21 cellular contexts compared by ENCODE assay signal in genomic region chr12:52630609-52631200, GRCh38. TPM values are rescaled to one million over a fixed set of nuclear protein-coding genes. Genes with fewer than 3 reads are reported as not detected.
DNase-seq lines count a peak whose midpoint lies in the region; ATAC-seq and TF ChIP-seq lines count a peak whose summit lies in the region.
"Had no signal": no experiment of that assay in that cellular context is flagged by ENCODE, and none has a peak within 500 bp of the region (broad histone marks: within the 10 kb centered on the region; RNA-seq: fewer than 3 reads in every experiment).

No MANE protein-coding gene starts in this region.

- CTCF ChIA-PET in MCF 10A (lab: Yijun Ruan, JAX): no interaction called here

- no peaks in the 10 kb centered on the region for H3K9me3 Mint-ChIP-seq in MCF 10A (ENCODE audit: unreplicated experiment)
- no peaks in the 10 kb centered on the region for H3K9me3 Mint-ChIP-seq in effector memory CD8-positive, alpha-beta T cell

- no TSS peak for BruUV-seq in MCF 10A (replicated peaks; lab: Mats Ljungman, UMichigan)

- TF ChIP-seq CTCF in MCF 10A (IDR thresholded peaks at IDR 0.05; ENCODE audit: unreplicated experiment) (no peak), breast epithelium (IDR thresholded peaks at IDR 0.05) (no peak), LNCaP clone FGC (IDR thresholded peaks at IDR 0.05; ENCODE audit: control insufficient read depth, extremely low read depth, insufficient read depth) (no peak)

- no peaks in the 10 kb centered on the region for H3K27me3 ChIP-seq in breast epithelium

- POLR2A ChIA-PET in MCF 10A (lab: Yijun Ruan, JAX): no interaction called here

- ATAC-seq in effector memory CD8-positive, alpha-beta T cell (replicated peaks): no peak
- ATAC-seq in esophagus mucosa: no peak
- ATAC-seq: pancreas had no signal

- no peaks in the 10 kb centered on the region for H3K4me1 ChIP-seq in breast epithelium
- H3K4me1 ChIP-seq: pancreas had no signal

- peaks cover 5% of the 10 kb centered on the region for H3K4me1 Mint-ChIP-seq in MCF 10A (ENCODE audit: insufficient read depth, unreplicated experiment)
- peaks cover 29 to 46% of the 10 kb centered on the region in 2 donors for H3K4me1 Mint-ChIP-seq in effector memory CD8-positive, alpha-beta T cell (ENCODE audit: low read depth in 2 of 2)

- H3K27ac Mint-ChIP-seq in MCF 10A (ENCODE audit: low read depth, unreplicated experiment): no peak overlapping the region
- peak overlapping the region; percentile 13 to 42 for H3K27ac Mint-ChIP-seq in effector memory CD8-positive, alpha-beta T cell

- H3K27me3 Mint-ChIP-seq in MCF 10A (ENCODE audit: insufficient read depth, unreplicated experiment): peaks cover 55% of the 10 kb centered on the region
- H3K27me3 Mint-ChIP-seq in effector memory CD8-positive, alpha-beta T cell: peaks cover 0 to 40% of the 10 kb centered on the region in 2 donors

- H3K36me3 ChIP-seq in breast epithelium: no peaks in the 10 kb centered on the region
- H3K36me3 ChIP-seq: pancreas, WERI-Rb-1 had no signal

- H3K4me3 ChIP-seq in breast epithelium (no peak overlapping the region), LNCaP clone FGC (ENCODE audit: low read depth, low read length) (no peak overlapping the region)
- H3K4me3 ChIP-seq: lung, pancreas had no signal

- H3K36me3 Mint-ChIP-seq in MCF 10A (ENCODE audit: insufficient read depth, unreplicated experiment): no peaks in the 10 kb centered on the region
- H3K36me3 Mint-ChIP-seq in effector memory CD8-positive, alpha-beta T cell (ENCODE audit: insufficient read depth): no peaks in the 10 kb centered on the region

- no peak overlapping the region for H3K4me3 Mint-ChIP-seq in MCF 10A (ENCODE audit: unreplicated experiment)
- H3K4me3 Mint-ChIP-seq in effector memory CD8-positive, alpha-beta T cell: peak overlapping the region in 1 of 2 donors; percentile 64

- H3K27ac ChIP-seq in breast epithelium: no peak overlapping the region
- H3K27ac ChIP-seq: pancreas, WERI-Rb-1 had no signal

- intact Hi-C loops in MCF 10A (cut with micrococcal nuclease): no loop called here
- intact Hi-C loops in breast epithelium (cut with DNase I; ENCODE audit: low total_unique reads): no loop called here

- TF ChIP-seq POLR2A in breast epithelium (IDR thresholded peaks at IDR 0.05): no peak

- H3K9me3 ChIP-seq in breast epithelium: no peaks in the 10 kb centered on the region
- H3K9me3 ChIP-seq: pancreas had no signal

- DNase-seq in MCF 10A (ENCODE audit: unreplicated experiment) (peak; percentile 14), breast epithelium (ENCODE audit: low spot score in 2 of 2) (no peak), LNCaP clone FGC (ENCODE audit: low read depth) (peak; percentile 82), ureter (ENCODE audit: low spot score) (peak; percentile 17), DMS 273 treated with DMSO at 0.1 percent for 48 hours (lab: John Stamatoyannopoulos, UW) (no peak)
- DNase-seq in effector memory CD8-positive, alpha-beta T cell: no peak
- DNase-seq: amniotic stem cell; DMS153; glutamatergic neuron; KBM-7; NCI-H1092 treated with DMSO at 0.1 percent for 48 hours; NCI-H510A; pancreas; stimulated activated CD4-positive, alpha-beta T cell treated with anti-CD3 and anti-CD28 coated beads, Interleukin-2, amount 100 ng/mL, for 48 hours; SW 1271; WERI-Rb-1 had no signal

RNA-seq across cellular contexts. Expression of gene KRT73, which starts 12.3 kb away (rescaled TPM):
- total RNA-seq in MCF 10A (2022): not detected in 2 replicates
- total RNA-seq in breast epithelium: not detected
- not detected for total RNA-seq in ureter
- not detected for total RNA-seq in esophagus mucosa
- total RNA-seq: cardiac septum, lung, myocyte, pancreas, subcutaneous adipose tissue had no signal

RNA-seq across cellular contexts. Expression of gene KRT2, which starts 21.3 kb away (rescaled TPM):
- total RNA-seq in MCF 10A (2022): not detected in 2 replicates
- total RNA-seq in breast epithelium: not detected
- total RNA-seq in ureter: not detected
- not detected for total RNA-seq in esophagus mucosa
- total RNA-seq: cardiac septum, lung, myocyte, pancreas, subcutaneous adipose tissue had no signal

RNA-seq across cellular contexts. Expression of gene KRT72, which starts 29.4 kb away (rescaled TPM):
- not detected in 2 replicates for total RNA-seq in MCF 10A (2022)
- total RNA-seq in breast epithelium: not detected
- total RNA-seq in ureter: not detected
- total RNA-seq in esophagus mucosa: not detected
- total RNA-seq: cardiac septum, myocyte, subcutaneous adipose tissue had no signal

RNA-seq across cellular contexts. Expression of gene KRT1, which starts 49.5 kb away (rescaled TPM):
- total RNA-seq in MCF 10A (2022): not detected in 2 replicates
- not detected for total RNA-seq in breast epithelium
- not detected for total RNA-seq in ureter
- 2.5 TPM for total RNA-seq in esophagus mucosa
- total RNA-seq: cardiac septum, myocyte had no signal

RNA-seq across cellular contexts. Expression of gene KRT74, which starts 57.1 kb away (rescaled TPM):
- not detected in 2 replicates for total RNA-seq in MCF 10A (2022)
- total RNA-seq in breast epithelium: not detected
- total RNA-seq in ureter: 0.26 TPM
- 0.12 TPM for total RNA-seq in esophagus mucosa
- total RNA-seq: cardiac septum, lung, myocyte, pancreas, subcutaneous adipose tissue had no signal

Comparison
In these comparisons a context has a peak if more than half of its experiments do, and no peak if none do; other contexts are left out.
1. DNase-seq: peak in MCF 10A (single experiment), LNCaP clone FGC (single experiment) and ureter (single experiment); none in breast epithelium (0 of 2), effector memory CD8-positive, alpha-beta T cell (0 of 3) and DMS 273 treated with DMSO at 0.1 percent for 48 hours (single experiment).